29 cellular contexts compared by ENCODE assay signal in genomic region chr2:34480366-34480765, GRCh38.
"Had no signal": no experiment of that assay in that cellular context is flagged by ENCODE, and none has a peak within 500 bp of the region (broad histone marks: within the 10 kb centered on the region; RNA-seq: fewer than 3 reads in every experiment).

No MANE protein-coding gene starts in this region.

- H3K36me3 ChIP-seq: stomach, suprapubic skin, thoracic aorta, thyroid gland, tibial artery, tibial nerve, transverse colon, upper lobe of left lung, upper lobe of right lung, uterus, vagina had no signal

- H3K27me3 ChIP-seq: stomach, suprapubic skin, testis, thyroid gland, tibial artery, tibial nerve, transverse colon, upper lobe of left lung, upper lobe of right lung, uterus, vagina had no signal

- H3K9me3 Mint-ChIP-seq: stimulated activated naive CD8-positive, alpha-beta T cell treated with anti-CD3 and anti-CD28 coated beads, Interleukin-15, amount 100 ng/mL, for 72 hours; stimulated activated naive CD8-positive, alpha-beta T cell treated with anti-CD3 and anti-CD28 coated beads, Interleukin-15, Interleukin-2, amounts not matched to agents 100 ng/mL and 50 ng/mL, for 24 hours; type B pancreatic cell had no signal

- H3K4me3 ChIP-seq: stomach, suprapubic skin, testis, thoracic aorta, thyroid gland, tibial artery, tibial nerve, transverse colon, upper lobe of left lung, upper lobe of right lung, uterus, vagina had no signal

- H3K36me3 Mint-ChIP-seq: stimulated activated effector memory CD8-positive, alpha-beta T cell treated with anti-CD3 and anti-CD28 coated beads, Interleukin-12 subunit alpha, Interleukin-12 subunit beta, amount 100 ng/mL, for 72 hours; stimulated activated memory B cell treated with anti-CD40 and anti-IgM and Interleukin-4, amounts not matched to agents 10 μg/mL and 1 μg/mL and 100 μg/mL, for 72 hours; stimulated activated naive B cell treated with anti-CD40 and anti-IgM and Interleukin-4, amounts not matched to agents 10 μg/mL and 1 μg/mL and 100 μg/mL, for 72 hours; type B pancreatic cell had no signal

- H3K4me3 Mint-ChIP-seq: stimulated activated effector memory CD8-positive, alpha-beta T cell treated with anti-CD3 and anti-CD28 coated beads, Interleukin-12 subunit alpha, Interleukin-12 subunit beta, amount 100 ng/mL, for 72 hours; stimulated activated memory B cell treated with anti-CD40 and anti-IgM and Interleukin-4, amounts not matched to agents 10 μg/mL and 1 μg/mL and 100 μg/mL, for 72 hours; stimulated activated naive B cell treated with anti-CD40 and anti-IgM and Interleukin-4, amounts not matched to agents 10 μg/mL and 1 μg/mL and 100 μg/mL, for 72 hours; stimulated activated naive CD8-positive, alpha-beta T cell treated with anti-CD3 and anti-CD28 coated beads, Interleukin-15, amount 100 ng/mL, for 72 hours; stimulated activated naive CD8-positive, alpha-beta T cell treated with anti-CD3 and anti-CD28 coated beads, Interleukin-15, Interleukin-2, amounts not matched to agents 100 ng/mL and 50 ng/mL, for 24 hours; type B pancreatic cell had no signal

- ATAC-seq: stimulated activated effector memory CD8-positive, alpha-beta T cell treated with anti-CD3 and anti-CD28 coated beads, Interleukin-12 subunit alpha, Interleukin-12 subunit beta, amount 100 ng/mL, for 72 hours; stimulated activated memory B cell treated with anti-CD40 and anti-IgM and Interleukin-4, amounts not matched to agents 10 μg/mL and 1 μg/mL and 100 μg/mL, for 72 hours; stimulated activated naive B cell treated with anti-CD40 and anti-IgM and Interleukin-4, amounts not matched to agents 10 μg/mL and 1 μg/mL and 100 μg/mL, for 72 hours; stimulated activated naive CD8-positive, alpha-beta T cell treated with anti-CD3 and anti-CD28 coated beads, Interleukin-15, amount 100 ng/mL, for 72 hours; stimulated activated naive CD8-positive, alpha-beta T cell treated with anti-CD3 and anti-CD28 coated beads, Interleukin-15, Interleukin-2, amounts not matched to agents 100 U/mL and 50 U/mL, for 24 hours; upper lobe of right lung had no signal

- DNase-seq: stimulated activated CD4-positive, alpha-beta T cell treated with anti-CD3 and anti-CD28 coated beads, Interleukin-2, amount 100 ng/mL, for 48 hours; stimulated activated CD4-positive, alpha-beta T cell treated with anti-CD3 and anti-CD28 coated beads, Interleukin-4, amount 100 ng/mL, for 1 hour; stimulated activated CD4-positive, alpha-beta T cell treated with anti-CD3 and anti-CD28 coated beads, Interleukin-4, amount 100 ng/mL, for 24 hours; stimulated activated CD4-positive, alpha-beta T cell treated with anti-CD3 and anti-CD28 coated beads, Interleukin-4, amount 100 ng/mL, for 4 hours; stimulated activated CD8-positive, alpha-beta memory T cell treated with anti-CD3 and anti-CD28 coated beads, Interleukin-4, amount 100 ng/mL, for 48 hours; stimulated activated naive B cell treated with anti-CD40 and anti-IgM and Interleukin-4, amounts not matched to agents 10 μg/mL and 1 μg/mL and 100 μg/mL, for 72 hours; stimulated activated naive CD4-positive, alpha-beta T cell; stimulated activated naive CD4-positive, alpha-beta T cell treated with Interleukin-2 at 50 U/mL for 16 hours; stimulated activated naive CD8-positive, alpha-beta T cell treated with anti-CD3 and anti-CD28 coated beads, Interleukin-15, amount 100 ng/mL, for 72 hours; stimulated activated naive CD8-positive, alpha-beta T cell treated with anti-CD3 and anti-CD28 coated beads, Interleukin-15, Interleukin-2, amounts not matched to agents 100 U/mL and 50 U/mL, for 24 hours; stomach; substantia nigra; testis; thyroid gland; tibial artery; transverse colon; trophoblast cell; upper lobe of left lung; upper lobe of right lung; uterus had no signal

- H3K4me1 ChIP-seq: stomach, suprapubic skin, testis, thyroid gland, tibial artery, tibial nerve, transverse colon, upper lobe of left lung, upper lobe of right lung, uterus, vagina had no signal

- H3K27ac Mint-ChIP-seq: stimulated activated effector memory CD8-positive, alpha-beta T cell treated with anti-CD3 and anti-CD28 coated beads, Interleukin-12 subunit alpha, Interleukin-12 subunit beta, amount 100 ng/mL, for 72 hours; stimulated activated memory B cell treated with anti-CD40 and anti-IgM and Interleukin-4, amounts not matched to agents 10 μg/mL and 1 μg/mL and 100 μg/mL, for 72 hours; stimulated activated naive B cell treated with anti-CD40 and anti-IgM and Interleukin-4, amounts not matched to agents 10 μg/mL and 1 μg/mL and 100 μg/mL, for 72 hours; stimulated activated naive CD8-positive, alpha-beta T cell treated with anti-CD3 and anti-CD28 coated beads, Interleukin-15, amount 100 ng/mL, for 72 hours; stimulated activated naive CD8-positive, alpha-beta T cell treated with anti-CD3 and anti-CD28 coated beads, Interleukin-15, Interleukin-2, amounts not matched to agents 100 ng/mL and 50 ng/mL, for 24 hours; type B pancreatic cell had no signal

- H3K4me1 Mint-ChIP-seq: stimulated activated effector memory CD8-positive, alpha-beta T cell treated with anti-CD3 and anti-CD28 coated beads, Interleukin-12 subunit alpha, Interleukin-12 subunit beta, amount 100 ng/mL, for 72 hours; stimulated activated memory B cell treated with anti-CD40 and anti-IgM and Interleukin-4, amounts not matched to agents 10 μg/mL and 1 μg/mL and 100 μg/mL, for 72 hours; stimulated activated naive B cell treated with anti-CD40 and anti-IgM and Interleukin-4, amounts not matched to agents 10 μg/mL and 1 μg/mL and 100 μg/mL, for 72 hours; stimulated activated naive CD8-positive, alpha-beta T cell treated with anti-CD3 and anti-CD28 coated beads, Interleukin-15, amount 100 ng/mL, for 72 hours had no signal

- H3K27ac ChIP-seq: stomach, suprapubic skin, testis, thoracic aorta, thyroid gland, tibial artery, tibial nerve, transverse colon, upper lobe of left lung, upper lobe of right lung, uterus, vagina had no signal

- FAIRE-seq: urothelium cell line had no signal

- H3K9me3 ChIP-seq: stomach, suprapubic skin, testis, thoracic aorta, thyroid gland, tibial artery, tibial nerve, transverse colon, upper lobe of left lung, upper lobe of right lung, uterus, vagina had no signal

- H3K27me3 Mint-ChIP-seq: stimulated activated memory B cell treated with anti-CD40 and anti-IgM and Interleukin-4, amounts not matched to agents 10 μg/mL and 1 μg/mL and 100 μg/mL, for 72 hours; stimulated activated naive B cell treated with anti-CD40 and anti-IgM and Interleukin-4, amounts not matched to agents 10 μg/mL and 1 μg/mL and 100 μg/mL, for 72 hours; stimulated activated naive CD8-positive, alpha-beta T cell treated with anti-CD3 and anti-CD28 coated beads, Interleukin-15, amount 100 ng/mL, for 72 hours; stimulated activated naive CD8-positive, alpha-beta T cell treated with anti-CD3 and anti-CD28 coated beads, Interleukin-15, Interleukin-2, amounts not matched to agents 100 ng/mL and 50 ng/mL, for 24 hours; type B pancreatic cell had no signal
